In the genomic region with DNA sequence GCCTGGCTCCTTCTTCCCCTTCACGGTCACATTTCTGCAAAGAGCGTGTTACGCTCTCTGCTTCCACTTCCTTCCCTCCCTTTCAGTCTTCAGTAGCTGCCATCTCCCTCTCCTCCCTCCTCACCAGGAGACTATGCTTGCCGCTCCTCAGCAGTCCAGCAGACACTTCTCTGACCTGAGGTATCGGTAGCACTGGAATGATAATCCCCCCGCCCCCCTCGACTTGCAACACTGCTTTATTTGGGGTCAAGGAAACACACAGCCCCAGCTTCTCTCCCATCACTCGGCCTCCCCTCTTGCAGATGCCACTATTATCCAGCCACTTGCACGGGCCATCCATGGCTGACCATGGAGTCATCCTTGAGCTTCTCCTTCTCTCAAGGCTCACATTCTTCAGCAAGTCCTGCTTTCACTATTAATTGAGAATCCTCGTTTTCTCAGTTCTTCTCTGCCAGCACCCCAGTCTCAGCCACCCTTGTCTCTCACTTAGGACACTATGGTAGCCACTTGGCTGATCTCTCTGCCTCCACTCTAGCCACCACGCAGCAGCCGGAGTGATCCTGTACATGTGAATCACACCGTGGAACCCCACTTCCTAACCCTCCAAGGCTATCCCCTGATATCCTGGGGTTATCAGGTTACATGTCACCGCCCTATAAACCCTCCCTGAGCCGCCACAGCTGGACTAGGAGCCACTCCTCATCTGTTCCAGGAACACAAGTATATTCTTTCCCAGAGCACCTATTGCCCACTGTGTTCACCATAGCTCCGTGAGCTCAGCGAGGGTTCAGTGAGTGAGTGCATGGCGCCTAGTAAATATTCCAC, we compare ENCODE assay signal across 8 cellular contexts. TPM values are rescaled to one million over a fixed set of nuclear protein-coding genes. Genes with fewer than 3 reads are reported as not detected.
DNase-seq lines count a peak whose midpoint lies in the region; ATAC-seq and TF ChIP-seq lines count a peak whose summit lies in the region.

No MANE protein-coding gene starts in this region.

- peak overlapping the region; percentile 95 for H3K4me3 Mint-ChIP-seq in activated T-cell treated with anti-CD3 and anti-CD28 coated beads, Interleukin-2, amount 50 U/mL, for 4 hours

- no peaks in the 10 kb centered on the region for H3K79me2 ChIP-seq in parathyroid adenoma

- H3K4me1 ChIP-seq in parathyroid adenoma, result peaks cover 5% of the 10 kb centered on the region

- H3K9ac ChIP-seq in parathyroid adenoma, result no peak overlapping the region

- peak overlapping the region; percentile 86 for H3K4me2 ChIP-seq in parathyroid adenoma (ENCODE audit: low read length)

- H3K27me3 ChIP-seq in MG63, result no peaks in the 10 kb centered on the region
- no peaks in the 10 kb centered on the region for H3K27me3 ChIP-seq in parathyroid adenoma (ENCODE audit: control insufficient read depth, insufficient read depth, low read length)

- H3K36me3 ChIP-seq in MG63 (no peaks in the 10 kb centered on the region; the same call in 1 of the 2 replicates), parathyroid adenoma (ENCODE audit: control insufficient read depth, insufficient read depth, low read length) (no peaks in the 10 kb centered on the region)

- peak overlapping the region; percentile 90 for H3K27ac ChIP-seq in parathyroid adenoma

- no peaks in the 10 kb centered on the region for H3K9me3 ChIP-seq in MG63
- H3K9me3 ChIP-seq in parathyroid adenoma (ENCODE audit: control insufficient read depth, low read length), result no peaks in the 10 kb centered on the region

- H3K4me3 ChIP-seq in MG63 (peak overlapping the region; percentile 86), foreskin fibroblast (ENCODE audit: low read depth in 1 of 2, low read length in 2 of 2) (peak overlapping the region; percentile 64 to 88), parathyroid adenoma (ENCODE audit: low read depth, low read length) (peak overlapping the region; percentile 87)

- peak; percentile 3 for TF ChIP-seq CTCF in foreskin fibroblast (IDR thresholded peaks at IDR 0.05; ENCODE audit: low read depth, low read length)
- no peak for TF ChIP-seq CTCF in parathyroid adenoma (IDR thresholded peaks at IDR 0.05)
- no peak for TF ChIP-seq CTCF in GM20000 (IDR thresholded peaks at IDR 0.05; ENCODE audit: extremely low read depth, missing control alignments)

- DNase-seq in DMS 273 (lab: John Stamatoyannopoulos, UW; ENCODE audit: unreplicated experiment), result peak; percentile 74
- DNase-seq in MG63, result peak; percentile 31
- no peak for DNase-seq in activated T-cell treated with anti-CD3 and anti-CD28 coated beads, Interleukin-2, amount 50 U/mL, for 4 hours
- peak; percentile 19 to 59 for DNase-seq in foreskin fibroblast
- no peak for DNase-seq in AML-193 (lab: John Stamatoyannopoulos, UW)
- DNase-seq in GM20000 (ENCODE audit: low spot score), result no peak

- H3K4me1 Mint-ChIP-seq in activated T-cell treated with anti-CD3 and anti-CD28 coated beads, Interleukin-2, amount 50 U/mL, for 4 hours (ENCODE audit: low read depth), result peaks cover 58% of the 10 kb centered on the region

- H3K36me3 Mint-ChIP-seq in activated T-cell treated with anti-CD3 and anti-CD28 coated beads, Interleukin-2, amount 50 U/mL, for 4 hours (ENCODE audit: insufficient read depth), result peaks cover 9% of the 10 kb centered on the region

- H3K9me3 Mint-ChIP-seq in activated T-cell treated with anti-CD3 and anti-CD28 coated beads, Interleukin-2, amount 50 U/mL, for 4 hours, result no peaks in the 10 kb centered on the region

- peak overlapping the region; percentile 99 for H2AFZ ChIP-seq in parathyroid adenoma

- H3K27me3 Mint-ChIP-seq in activated T-cell treated with anti-CD3 and anti-CD28 coated beads, Interleukin-2, amount 50 U/mL, for 4 hours (ENCODE audit: low read depth), result no peaks in the 10 kb centered on the region

- ATAC-seq in GM21423 (IDR thresholded peaks at IDR 0.05; ENCODE audit: unreplicated experiment), result peak; percentile 15
- ATAC-seq in activated T-cell treated with anti-CD3 and anti-CD28 coated beads, Interleukin-2, amount 50 U/mL, for 4 hours, result peak; percentile 11 to 19

RNA-seq across cellular contexts. Expression of a gene that starts 1.0 kb away (rescaled TPM):
- total RNA-seq in MG63 (2014; rRNA removed; shearing (Covaris generic); ENCODE audit: low replicate concordance), result 17.9 and 18.0 TPM in 2 replicates
- 10 to 100 TPM; 22.8 to 48.9 (median 23.5) TPM for total RNA-seq in activated T-cell treated with anti-CD3 and anti-CD28 coated beads, Interleukin-2, amount 50 U/mL, for 4 hours

Comparison
In these comparisons a context has a peak if more than half of its experiments do, and no peak if none do; other contexts are left out.
1. DNase-seq: peak in DMS 273 (single experiment), MG63 (single experiment) and foreskin fibroblast (2 of 2); none in activated T-cell treated with anti-CD3 and anti-CD28 coated beads, Interleukin-2, amount 50 U/mL, for 4 hours (single experiment), AML-193 (0 of 2) and GM20000 (single experiment).
2. Peak in every context shown above with its lines, with median percentiles within 50 percentile points of each other: H3K4me3 ChIP-seq.